Comparison of ENCODE assay signal across 13 cellular contexts in the genomic region with DNA sequence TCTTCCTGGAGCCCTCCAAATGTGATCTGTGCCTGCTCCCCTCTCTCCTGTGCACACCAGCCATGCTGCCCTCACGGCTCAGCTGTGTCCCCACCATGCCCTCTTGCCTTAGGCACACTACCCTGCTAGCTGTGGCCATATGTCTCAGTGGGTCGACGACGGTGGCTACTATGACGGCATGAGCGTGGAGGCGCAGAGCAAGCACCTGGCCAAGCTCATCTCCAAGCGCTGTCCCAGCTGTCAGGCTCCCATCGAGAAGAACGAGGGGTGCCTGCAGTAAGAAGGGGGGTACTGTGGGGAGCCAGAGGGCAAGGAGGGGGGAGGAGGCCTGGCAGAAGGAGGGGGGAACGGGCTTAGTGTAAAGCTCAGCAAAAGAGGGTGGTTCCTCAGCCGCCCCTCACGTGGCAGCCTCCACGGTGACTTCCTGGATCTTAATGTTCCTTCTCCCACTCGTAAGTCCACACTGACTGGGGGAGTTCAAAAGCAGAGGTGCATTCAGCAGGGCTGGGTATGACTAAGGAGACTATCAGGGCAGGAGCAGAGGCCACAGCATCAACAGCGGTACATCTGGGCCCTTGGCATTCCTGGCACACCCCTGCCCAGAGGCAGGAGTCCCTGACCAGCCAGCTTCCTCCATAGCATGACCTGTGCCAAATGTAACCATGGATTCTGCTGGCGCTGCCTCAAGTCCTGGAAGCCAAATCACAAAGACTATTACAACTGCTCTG. TPM values are rescaled to one million over a fixed set of nuclear protein-coding genes. Genes with fewer than 3 reads are reported as not detected.
A peak's percentile ranks its signal among the peaks of the same experiment; 100 is the strongest.
DNase-seq lines count a peak whose midpoint lies in the region; ATAC-seq and TF ChIP-seq lines count a peak whose summit lies in the region.
"Had no signal": no experiment of that assay in that cellular context is flagged by ENCODE, and none has a peak within 500 bp of the region (broad histone marks: within the 10 kb centered on the region; RNA-seq: fewer than 3 reads in every experiment).

No MANE protein-coding gene starts in this region.

- no peak for TF ChIP-seq CTCF in activated CD8-positive, alpha-beta T cell treated with anti-CD3 and anti-CD28 coated beads for 36 hours (IDR thresholded peaks at IDR 0.05)
- TF ChIP-seq CTCF in foreskin keratinocyte (conservative IDR thresholded peaks at IDR 0.05) = no peak
- no peak for TF ChIP-seq CTCF in upper lobe of right lung (IDR thresholded peaks at IDR 0.05)

- H3K4me1 Mint-ChIP-seq in activated CD8-positive, alpha-beta T cell treated with anti-CD3 and anti-CD28 coated beads for 36 hours (ENCODE audit: low read depth) = peaks cover 32% of the 10 kb centered on the region

- no peaks in the 10 kb centered on the region for H3K9me3 ChIP-seq in upper lobe of right lung
- H3K9me3 ChIP-seq: body of pancreas had no signal

- H3K27me3 ChIP-seq in foreskin keratinocyte = no peaks in the 10 kb centered on the region
- no peaks in the 10 kb centered on the region for H3K27me3 ChIP-seq in upper lobe of right lung
- H3K27me3 ChIP-seq: body of pancreas had no signal

- no peak overlapping the region for H3K4me3 Mint-ChIP-seq in activated CD8-positive, alpha-beta T cell treated with anti-CD3 and anti-CD28 coated beads for 36 hours

- POLR2A ChIA-PET in activated CD8-positive, alpha-beta T cell treated with anti-CD3 and anti-CD28 coated beads for 36 hours (lab: Charles Lee) = interaction anchor here (0.6 to 1.5 kb wide), 4 partner anchors 27 to 336 kb away, joined by 3 to 5 read pairs (median 4); no protein-coding TSS in a partner anchor

- H3K27ac ChIP-seq in foreskin keratinocyte = no peak overlapping the region
- H3K27ac ChIP-seq in upper lobe of right lung = no peak overlapping the region
- H3K27ac ChIP-seq: body of pancreas, C4-2B had no signal

- CTCF ChIA-PET in activated CD8-positive, alpha-beta T cell treated with anti-CD3 and anti-CD28 coated beads for 36 hours (lab: Charles Lee) = interaction anchor here (1.4 to 1.6 kb wide), 2 partner anchors 8 to 177 kb away, joined by 3 to 6 read pairs; a partner anchor contains a TSS

- no peaks in the 10 kb centered on the region for H3K9me3 Mint-ChIP-seq in activated CD8-positive, alpha-beta T cell treated with anti-CD3 and anti-CD28 coated beads for 36 hours

- peak overlapping the region; percentile 70 for H3K27ac Mint-ChIP-seq in activated CD8-positive, alpha-beta T cell treated with anti-CD3 and anti-CD28 coated beads for 36 hours

- H3K36me3 ChIP-seq in upper lobe of right lung = peaks cover 47% of the 10 kb centered on the region

- H3K27me3 Mint-ChIP-seq in activated CD8-positive, alpha-beta T cell treated with anti-CD3 and anti-CD28 coated beads for 36 hours = no peaks in the 10 kb centered on the region

- intact Hi-C loops in Right ventricle myocardium superior (cut with DNase I) = no loop called here
- intact Hi-C loops in cardiac septum (cut with DNase I) = no loop called here
- intact Hi-C loops in activated CD8-positive, alpha-beta T cell treated with anti-CD3 and anti-CD28 coated beads for 36 hours (cut with micrococcal nuclease) = no loop called here
- intact Hi-C loops in upper lobe of right lung (cut with DNase I) = no loop called here

- ATAC-seq in Right ventricle myocardium superior (ENCODE audit: poor library complexity) = peak; percentile 21
- no peak for ATAC-seq in activated CD8-positive, alpha-beta T cell treated with anti-CD3 and anti-CD28 coated beads for 36 hours
- ATAC-seq in foreskin keratinocyte = peak; percentile 47
- no peak for ATAC-seq in upper lobe of right lung
- ATAC-seq: body of pancreas had no signal

- no peak overlapping the region for H3K4me3 ChIP-seq in upper lobe of right lung
- H3K4me3 ChIP-seq: body of pancreas had no signal

- H3K4me1 ChIP-seq in foreskin keratinocyte (peaks cover 9% of the 10 kb centered on the region), upper lobe of right lung (peaks cover 7% of the 10 kb centered on the region)
- H3K4me1 ChIP-seq: body of pancreas had no signal

- DNase-seq in Right ventricle myocardium superior = no peak
- no peak for DNase-seq in cardiac septum (ENCODE audit: low spot score)
- no peak for DNase-seq in activated CD8-positive, alpha-beta T cell treated with anti-CD3 and anti-CD28 coated beads for 36 hours
- DNase-seq in foreskin keratinocyte = peak in 1 of 2 donors; percentile 29
- DNase-seq in upper lobe of right lung = peak; percentile 34
- DNase-seq in NCI-H1436 treated with DMSO at 0.1 percent for 48 hours (lab: John Stamatoyannopoulos, UW) = no peak
- DNase-seq in NCI-H1930 (lab: John Stamatoyannopoulos, UW) = no peak
- DNase-seq in NOMO-1 (lab: John Stamatoyannopoulos, UW; ENCODE audit: unreplicated experiment in 2 of 2) = no peak
- DNase-seq: kidney glomerular epithelial cell, NCI-H748 treated with DMSO at 0.1 percent for 48 hours had no signal

- peaks cover 52% of the 10 kb centered on the region for H3K36me3 Mint-ChIP-seq in activated CD8-positive, alpha-beta T cell treated with anti-CD3 and anti-CD28 coated beads for 36 hours (ENCODE audit: low read depth)

RNA-seq across cellular contexts. Expression of a gene that starts 8.1 kb away (rescaled TPM):
- total RNA-seq in Right ventricle myocardium superior (31.5 TPM), cardiac septum (23.2 TPM), foreskin keratinocyte (82.3 and 89.4 TPM in 2 replicates), upper lobe of right lung (27.6 TPM)
- 10 to 100 TPM; 86.2 to 86.5 TPM for total RNA-seq in activated CD8-positive, alpha-beta T cell treated with anti-CD3 and anti-CD28 coated beads for 36 hours
- 147 and 170 TPM in 2 replicates for polyA plus RNA-seq in foreskin keratinocyte

RNA-seq across cellular contexts. Expression of a gene that starts 22.1 kb away (rescaled TPM):
- 0.13 TPM for total RNA-seq in Right ventricle myocardium superior
- total RNA-seq in cardiac septum = 0.35 TPM
- under 1 TPM; 0.09 to 0.11 TPM for total RNA-seq in activated CD8-positive, alpha-beta T cell treated with anti-CD3 and anti-CD28 coated beads for 36 hours
- 0.03 and 0.04 TPM in 2 replicates for total RNA-seq in foreskin keratinocyte
- 0.02 and 0.06 TPM in 2 replicates for polyA plus RNA-seq in foreskin keratinocyte
- 0.17 TPM for total RNA-seq in upper lobe of right lung
- total RNA-seq: subcutaneous adipose tissue had no signal

RNA-seq across cellular contexts. Expression of a gene that starts 39.2 kb away (rescaled TPM):
- total RNA-seq in Right ventricle myocardium superior = 12.5 TPM
- total RNA-seq in cardiac septum = 15.6 TPM
- 10 to 100 TPM; 38.8 to 43.1 TPM for total RNA-seq in activated CD8-positive, alpha-beta T cell treated with anti-CD3 and anti-CD28 coated beads for 36 hours
- 39.4 and 46.7 TPM in 2 replicates for total RNA-seq in foreskin keratinocyte
- polyA plus RNA-seq in foreskin keratinocyte = 32.3 and 33.7 TPM in 2 replicates
- total RNA-seq in upper lobe of right lung = 37.4 TPM

RNA-seq across cellular contexts. Expression of a gene that starts 50.1 kb away (rescaled TPM):
- total RNA-seq in Right ventricle myocardium superior (65.3 TPM), cardiac septum (81.2 TPM), foreskin keratinocyte (29.1 and 30.0 TPM in 2 replicates), upper lobe of right lung (33.6 TPM)
- total RNA-seq in activated CD8-positive, alpha-beta T cell treated with anti-CD3 and anti-CD28 coated beads for 36 hours = 10 to 100 TPM; 34.5 to 35.4 TPM
- 24.4 and 27.4 TPM in 2 replicates for polyA plus RNA-seq in foreskin keratinocyte

Comparison
In these comparisons a context has a peak if more than half of its experiments do, and no peak if none do; other contexts are left out.
1. ATAC-seq: peak in Right ventricle myocardium superior (single experiment) and foreskin keratinocyte (single experiment); none in activated CD8-positive, alpha-beta T cell treated with anti-CD3 and anti-CD28 coated beads for 36 hours (single experiment) and upper lobe of right lung (single experiment).